Comparison of ENCODE assay signal across 8 cellular contexts in the genomic region with DNA sequence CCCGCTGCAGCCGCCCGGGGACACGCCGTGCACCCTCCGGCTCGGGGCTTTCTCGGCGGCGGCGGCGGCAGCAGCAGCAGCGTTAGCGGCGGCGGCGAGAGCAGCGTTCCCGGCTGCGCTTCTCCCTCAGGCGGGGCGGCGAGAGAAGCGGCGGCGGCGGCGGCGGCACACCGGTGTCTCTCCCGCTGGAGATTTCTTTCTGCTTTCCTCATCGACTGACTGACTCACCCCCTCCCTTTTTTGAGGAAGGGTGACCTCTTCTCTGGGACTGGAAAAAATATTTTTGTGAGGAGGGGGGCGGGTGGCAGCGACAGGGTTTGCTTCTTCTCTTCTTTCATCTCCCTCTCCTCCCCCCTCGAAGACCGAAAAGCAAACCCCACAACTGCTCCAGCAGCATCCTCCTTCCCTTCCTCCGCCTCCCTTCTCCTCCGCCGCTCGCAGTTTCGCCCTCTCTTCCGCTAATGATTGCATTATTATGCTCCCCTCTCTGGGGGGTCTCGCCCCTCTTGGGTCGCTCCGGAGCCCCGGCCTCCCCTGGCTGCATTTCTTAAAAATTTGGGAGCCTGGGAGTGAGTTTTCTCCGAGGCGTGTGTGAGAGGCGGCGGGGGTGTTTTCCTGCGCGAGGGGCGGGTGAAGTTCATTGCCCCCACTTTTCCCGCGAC. TPM values are rescaled to one million over a fixed set of nuclear protein-coding genes. Genes with fewer than 3 reads are reported as not detected.
DNase-seq lines count a peak whose midpoint lies in the region; ATAC-seq, FAIRE-seq and TF ChIP-seq lines count a peak whose summit lies in the region.

No MANE protein-coding gene starts in this region.

- peak overlapping the region; percentile 47 for H3K4me3 ChIP-seq in CD8-positive, alpha-beta memory T cell (ENCODE audit: low read length)
- peak overlapping the region; percentile 50 for H3K4me3 ChIP-seq in epithelial cell of esophagus (ENCODE audit: low read length)

- H3K36me3 ChIP-seq in CD8-positive, alpha-beta memory T cell (ENCODE audit: insufficient read depth, low read length) = no peaks in the 10 kb centered on the region

- H3K4me1 ChIP-seq in CD8-positive, alpha-beta memory T cell (ENCODE audit: insufficient read depth, low read length) = peaks cover 17% of the 10 kb centered on the region

- POLR2A ChIA-PET in CD8-positive, alpha-beta memory T cell (lab: Charles Lee) = no interaction called here

- no peak overlapping the region for H3K27ac ChIP-seq in CD8-positive, alpha-beta memory T cell (ENCODE audit: low read depth, low read length)

- peaks cover 11 to 23% of the 10 kb centered on the region in 2 donors for H3K27me3 Mint-ChIP-seq in CD8-positive, alpha-beta memory T cell
- peaks cover 40% of the 10 kb centered on the region for H3K27me3 Mint-ChIP-seq in nephron progenitor cell (ENCODE audit: low read depth, poor library complexity)

- no peaks in the 10 kb centered on the region for H3K9me3 ChIP-seq in CD8-positive, alpha-beta memory T cell (ENCODE audit: low read length)

- H3K36me3 Mint-ChIP-seq in CD8-positive, alpha-beta memory T cell = no peaks in the 10 kb centered on the region
- H3K36me3 Mint-ChIP-seq in nephron progenitor cell (ENCODE audit: low read depth) = no peaks in the 10 kb centered on the region

- peaks cover 21% of the 10 kb centered on the region for H3K27me3 ChIP-seq in CD8-positive, alpha-beta memory T cell (ENCODE audit: insufficient read depth, low read length, poor library complexity, severe bottlenecking)

- H3K9me3 Mint-ChIP-seq in CD8-positive, alpha-beta memory T cell = no peaks in the 10 kb centered on the region
- H3K9me3 Mint-ChIP-seq in nephron progenitor cell = no peaks in the 10 kb centered on the region

- no peak for FAIRE-seq in H54 (lab: Jason Lieb, UNC)

- peak overlapping the region; percentile 85 to 93 (median 89) for H3K4me3 Mint-ChIP-seq in CD8-positive, alpha-beta memory T cell
- no peak overlapping the region for H3K4me3 Mint-ChIP-seq in nephron progenitor cell

- TF ChIP-seq CTCF in epithelial cell of esophagus (IDR thresholded peaks at IDR 0.05; ENCODE audit: insufficient read depth, low read depth, low read length, missing control alignments) (no peak), nephron progenitor cell (IDR thresholded peaks at IDR 0.05) (no peak)

- TF ChIP-seq POLR2A in H54 (IDR thresholded peaks at IDR 0.05; ENCODE audit: low read depth, low read length) = peak; percentile 58; the same call in 1 of the 2 replicates

- CTCF ChIA-PET in CD8-positive, alpha-beta memory T cell (lab: Charles Lee) = interaction anchor here (0.6 kb wide), 1 partner anchor 119 kb away, joined by 3 read pairs; no protein-coding TSS in a partner anchor

- no peak for ATAC-seq in GM21381 (IDR thresholded peaks at IDR 0.05; ENCODE audit: unreplicated experiment)

- H3K4me1 Mint-ChIP-seq in CD8-positive, alpha-beta memory T cell = peaks cover 12 to 20% (median 14%) of the 10 kb centered on the region in 3 donors
- peaks cover 12% of the 10 kb centered on the region for H3K4me1 Mint-ChIP-seq in nephron progenitor cell

- H3K27ac Mint-ChIP-seq in CD8-positive, alpha-beta memory T cell = peak overlapping the region in 3 of 8 donors; percentile 24 to 60 (median 47)
- H3K27ac Mint-ChIP-seq in nephron progenitor cell = peak overlapping the region; percentile 87

- no peak for DNase-seq in CD8-positive, alpha-beta memory T cell
- DNase-seq in H54 (ENCODE audit: insufficient read length, low spot score) (peak; percentile 57), SKM-1 (lab: John Stamatoyannopoulos, UW; ENCODE audit: unreplicated experiment) (peak; percentile 48), epithelial cell of esophagus (ENCODE audit: low read depth) (peak; percentile 25), nephron progenitor cell (peak; percentile 50), NCI-H526 (lab: John Stamatoyannopoulos, UW) (no peak)
- no peak for DNase-seq in central memory CD4-positive, alpha-beta T cell

RNA-seq across cellular contexts. Expression of a gene that starts 0.3 kb away (rescaled TPM):
- total RNA-seq in CD8-positive, alpha-beta memory T cell = 1 to 10 TPM; 4.4 to 5.3 TPM
- polyA plus RNA-seq in CD8-positive, alpha-beta memory T cell = 9.9 TPM

Comparison
In these comparisons a context has a peak if more than half of its experiments do, and no peak if none do; other contexts are left out.
1. DNase-seq: peak in H54 (single experiment), SKM-1 (single experiment), epithelial cell of esophagus (single experiment) and nephron progenitor cell (single experiment); none in CD8-positive, alpha-beta memory T cell (0 of 5), NCI-H526 (0 of 2) and central memory CD4-positive, alpha-beta T cell (single experiment).